In the genomic region with DNA sequence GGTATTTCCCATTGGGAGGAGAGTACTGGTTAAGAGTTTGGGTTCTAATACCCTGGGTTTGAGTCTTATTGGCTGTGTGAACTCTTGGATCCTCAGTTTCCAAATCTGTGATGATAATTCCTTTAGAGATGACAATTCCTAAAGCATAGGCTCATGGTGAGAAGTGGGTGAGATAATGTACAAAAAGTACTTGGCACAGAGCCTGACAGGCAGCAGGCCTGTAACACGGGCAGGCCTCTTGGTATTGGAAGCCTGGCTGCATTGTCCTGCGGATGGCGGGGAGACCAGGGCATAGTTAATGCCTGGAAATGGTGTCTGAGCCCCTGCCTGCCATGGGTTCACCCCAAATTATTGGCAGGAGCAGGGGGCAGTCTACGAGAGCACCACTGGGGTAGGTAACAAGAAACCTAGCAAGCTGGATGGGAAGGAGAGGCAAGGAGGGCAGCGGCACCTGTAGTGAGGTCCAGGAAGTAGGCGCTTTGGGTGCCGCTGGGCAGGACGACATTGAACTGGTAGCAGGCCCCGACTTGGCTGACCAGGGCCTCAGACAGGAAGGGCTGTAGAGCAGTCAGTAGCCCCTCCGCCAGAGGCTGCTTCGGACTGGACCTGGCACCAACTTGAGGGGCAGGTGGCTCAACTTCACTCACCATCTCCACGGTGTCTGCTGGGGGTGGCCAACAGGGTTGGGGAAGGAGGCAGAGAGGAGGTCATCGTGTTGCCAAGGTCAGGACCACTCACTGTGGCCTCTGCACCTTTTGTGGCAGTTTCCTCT, we compare ENCODE assay signal across 12 cellular contexts. TPM values are rescaled to one million over a fixed set of nuclear protein-coding genes. Genes with fewer than 3 reads are reported as not detected.
DNase-seq lines count a peak whose midpoint lies in the region; FAIRE-seq and TF ChIP-seq lines count a peak whose summit lies in the region.
"Had no signal": no experiment of that assay in that cellular context is flagged by ENCODE, and none has a peak within 500 bp of the region (broad histone marks: within the 10 kb centered on the region; RNA-seq: fewer than 3 reads in every experiment).

No MANE protein-coding gene starts in this region.

- H3K9ac ChIP-seq in KMS-11 (peak overlapping the region; percentile 25; the same call in 1 of the 2 replicates), H1 (replicated peaks in 1 of 4; ENCODE audit: extremely low read depth in 1 of 4, low read depth in 3 of 4, low read length in 3 of 4) (no peak overlapping the region), trophoblast cell (ENCODE audit: low read length) (no peak overlapping the region)

- H3K4me1 ChIP-seq in ACC112 (ENCODE audit: control insufficient read depth, insufficient read depth, low read length, unreplicated experiment) (peaks cover 90% of the 10 kb centered on the region), KMS-11 (ENCODE audit: low read depth, poor library complexity, severe bottlenecking) (peaks cover 78% of the 10 kb centered on the region), H1 (replicated peaks in 1 of 4; ENCODE audit: control insufficient read depth in 3 of 4, insufficient read depth in 4 of 4, low read length in 3 of 4) (no peaks in the 10 kb centered on the region; a peak in 1 of 7 replicates), trophoblast cell (ENCODE audit: control insufficient read depth in 1 of 2, insufficient read depth in 2 of 2, low read length in 2 of 2) (no peaks in the 10 kb centered on the region)

- H2AK5ac ChIP-seq in H1 (ENCODE audit: low read depth, low read length): no peak overlapping the region
- H2AK5ac ChIP-seq in trophoblast cell (ENCODE audit: low read length): no peak overlapping the region

- no peak for TF ChIP-seq RAD21 in H1 (IDR thresholded peaks at IDR 0.05 in 1 of 2, conservative IDR thresholded peaks at IDR 0.05 in 1 of 2; ENCODE audit: low read depth in 2 of 2, low read length in 2 of 2)

- no peak overlapping the region for H2BK15ac ChIP-seq in H1 (ENCODE audit: low read length)

- no peaks in the 10 kb centered on the region for H3K9me3 ChIP-seq in H1 (ENCODE audit: insufficient read depth in 2 of 2, low read depth in 1 of 2, low read length in 1 of 2)
- H3K9me3 ChIP-seq in trophoblast cell (ENCODE audit: insufficient read depth, low read depth, low read length): no peaks in the 10 kb centered on the region

- H3K18ac ChIP-seq in H1 (ENCODE audit: extremely low read depth, low read length) (no peak overlapping the region), trophoblast cell (ENCODE audit: low read length) (no peak overlapping the region)

- POLR2A ChIA-PET in H1 (lab: Charles Lee; ENCODE audit: partially characterized antibody): no interaction called here

- TF ChIP-seq CTCF in KMS-11 (conservative IDR thresholded peaks at IDR 0.05; ENCODE audit: low read depth, low read length) (no peak), H1 (IDR thresholded peaks at IDR 0.05; ENCODE audit: control extremely low read depth in 1 of 3, insufficient read depth in 1 of 3, low read depth in 1 of 3, low read length in 3 of 3) (no peak)

- CTCF ChIA-PET in H1 (lab: Charles Lee; ENCODE audit: partially characterized antibody): interaction anchor here (1.5 to 11.4 kb wide), 4 partner anchors 10 to 55 kb away, joined by 3 to 167 read pairs (median 39); partner anchors contain the start of gene PML

- H4K20me1 ChIP-seq in KMS-11 (ENCODE audit: insufficient read depth) (no peaks in the 10 kb centered on the region), H1 (replicated peaks in 1 of 2; ENCODE audit: control insufficient read depth in 1 of 2, insufficient read depth in 2 of 2, low read length in 2 of 2) (no peaks in the 10 kb centered on the region)

- H2BK5ac ChIP-seq in H1 (ENCODE audit: low read depth, low read length): no peak overlapping the region
- H2BK5ac ChIP-seq in trophoblast cell (ENCODE audit: low read depth, low read length, poor library complexity): no peak overlapping the region

- H2AFZ ChIP-seq in ACC112 (ENCODE audit: low read length, unreplicated experiment) (no peak overlapping the region), KMS-11 (ENCODE audit: low read depth) (no peak overlapping the region), H1 (ENCODE audit: low read length) (no peak overlapping the region), trophoblast cell (ENCODE audit: insufficient read depth, low read length, poor library complexity) (peak overlapping the region; percentile 52)

- H3K4me2 ChIP-seq in KMS-11 (peak overlapping the region; percentile 88), H1 (ENCODE audit: insufficient read depth in 1 of 2, low read depth in 2 of 2, low read length in 2 of 2) (no peak overlapping the region), trophoblast cell (ENCODE audit: low read length) (no peak overlapping the region)

- H3K4ac ChIP-seq in H1 (replicated peaks; ENCODE audit: insufficient read length, low read depth, low read length) (no peak overlapping the region), trophoblast cell (ENCODE audit: low read depth, low read length) (no peak overlapping the region)

- no peak overlapping the region for H2BK20ac ChIP-seq in H1 (ENCODE audit: low read length)

- H3K27me3 ChIP-seq in ACC112 (ENCODE audit: insufficient read depth, low read length) (no peaks in the 10 kb centered on the region), KMS-11 (ENCODE audit: insufficient read depth, low read depth) (no peaks in the 10 kb centered on the region), H1 (replicated peaks in 1 of 4; ENCODE audit: control insufficient read depth in 3 of 4, extremely low read depth in 1 of 4, insufficient read depth in 3 of 4, low read length in 3 of 4) (peaks cover 0 to 2% (median 0%) of the 10 kb centered on the region in 4 experiments; a peak in 1 of 7 replicates), trophoblast cell (ENCODE audit: insufficient read depth, low read length) (no peaks in the 10 kb centered on the region)
- H3K27me3 ChIP-seq: dorsolateral prefrontal cortex had no signal

- H3K4me3 ChIP-seq in ACC112 (ENCODE audit: low read depth, low read length) (no peak overlapping the region), KMS-11 (IDR thresholded peaks at IDR 0.05; ENCODE audit: insufficient read depth, low read depth, low read length) (no peak overlapping the region), H1 (ENCODE audit: extremely low read depth in 1 of 4, insufficient read depth in 2 of 4, low read depth in 3 of 4, low read length in 4 of 4) (no peak overlapping the region), trophoblast cell (ENCODE audit: low read depth, low read length) (peak overlapping the region; percentile 23)
- H3K4me3 ChIP-seq: dorsolateral prefrontal cortex had no signal

- H3K79me1 ChIP-seq in H1 (ENCODE audit: low read depth, low read length): no peaks in the 10 kb centered on the region
- no peaks in the 10 kb centered on the region for H3K79me1 ChIP-seq in trophoblast cell (ENCODE audit: low read length)

- H3K27ac ChIP-seq in ACC112 (ENCODE audit: low read depth, low read length) (peak overlapping the region; percentile 98), KMS-11 (peak overlapping the region; percentile 83), H1 (ENCODE audit: low read depth, low read length) (no peak overlapping the region), trophoblast cell (ENCODE audit: low read depth, low read length) (no peak overlapping the region)

- DNase-seq in H1 (ENCODE audit: low read depth in 1 of 2, low spot score in 2 of 2) (no peak), trophoblast cell (no peak), superior temporal gyrus (ENCODE audit: extremely low spot score) (no peak), NCI-H69 (lab: John Stamatoyannopoulos, UW) (no peak), posterior cingulate gyrus (no peak), H54 (ENCODE audit: insufficient read length, low spot score) (no peak)
- DNase-seq: activated T-cell treated with anti-CD3 and anti-CD28 coated beads, Interleukin-2, amount 50 U/mL, for 4 hours; dorsolateral prefrontal cortex; NCI-H1048; T1000 had no signal

- FAIRE-seq in H1 (lab: Jason Lieb, UNC): no peak
- no peak for FAIRE-seq in H54 (lab: Jason Lieb, UNC)

- H3K36me3 ChIP-seq in ACC112 (ENCODE audit: insufficient read depth, low read length) (no peaks in the 10 kb centered on the region; the same call in 1 of the 2 replicates), KMS-11 (ENCODE audit: insufficient read depth) (no peaks in the 10 kb centered on the region), H1 (ENCODE audit: control insufficient read depth in 2 of 4, insufficient read depth in 4 of 4, low read length in 3 of 4) (no peaks in the 10 kb centered on the region), trophoblast cell (ENCODE audit: control insufficient read depth in 1 of 2, insufficient read depth in 2 of 2, low read length in 2 of 2) (peaks cover 0 to 4% of the 10 kb centered on the region in 2 experiments)

- H2BK120ac ChIP-seq in H1 (replicated peaks; ENCODE audit: low read depth, low read length) (no peak overlapping the region), trophoblast cell (ENCODE audit: insufficient read depth, low read length, poor library complexity) (no peak overlapping the region)

- no peak overlapping the region for H4K5ac ChIP-seq in H1 (ENCODE audit: insufficient read length, low read depth, low read length)

- no peaks in the 10 kb centered on the region for H3K23me2 ChIP-seq in H1 (ENCODE audit: low read depth, low read length)

- H2BK12ac ChIP-seq in H1 (ENCODE audit: low read depth, low read length): no peak overlapping the region
- H2BK12ac ChIP-seq in trophoblast cell (ENCODE audit: low read length): no peak overlapping the region

- no peak for TF ChIP-seq EP300 in H1 (IDR thresholded peaks at IDR 0.05; ENCODE audit: borderline replicate concordance in 1 of 2, low read depth in 2 of 2, low read length in 2 of 2)

- H4K8ac ChIP-seq in H1 (ENCODE audit: extremely low read depth, insufficient read depth, low read length): no peak overlapping the region
- H4K8ac ChIP-seq in trophoblast cell (ENCODE audit: low read depth, low read length): no peak overlapping the region

- H3K14ac ChIP-seq in H1 (ENCODE audit: insufficient read length) (no peak overlapping the region), trophoblast cell (ENCODE audit: low read length) (no peak overlapping the region)

- H4K91ac ChIP-seq in H1 (replicated peaks; ENCODE audit: insufficient read length, low read length): no peak overlapping the region
- no peak overlapping the region for H4K91ac ChIP-seq in trophoblast cell (ENCODE audit: low read depth, low read length)

- no peak overlapping the region for H4K12ac ChIP-seq in trophoblast cell (ENCODE audit: low read depth, low read length)

- no peak for TF ChIP-seq POLR2A in H1 (IDR thresholded peaks at IDR 0.05; ENCODE audit: control extremely low read depth in 1 of 2, low read depth in 2 of 2, low read length in 2 of 2)
- TF ChIP-seq POLR2A in H54 (IDR thresholded peaks at IDR 0.05; ENCODE audit: low read depth, low read length): no peak

- WGBS in H1 (ENCODE audit: extremely low coverage in 1 of 2, insufficient coverage in 1 of 2, insufficient read length in 1 of 2, insufficient replicate concordance in 2 of 2, low coverage in 1 of 2, low lambda C conversion rate in 2 of 2, missing lambda C conversion rate in 1 of 2), 2 experiments: 87% methylated on average over 12 of the region's 13 CpGs; no CpG with 5 or more reads in 1 of the 2 experiments
- no CpG with 5 or more reads among the region's 13 CpGs for WGBS in trophoblast cell (ENCODE audit: extremely low coverage, insufficient coverage, insufficient read length)

- H3K79me2 ChIP-seq in ACC112 (ENCODE audit: control insufficient read depth, insufficient read depth, low read length, unreplicated experiment): peaks cover 4% of the 10 kb centered on the region
- H3K79me2 ChIP-seq in KMS-11 (ENCODE audit: insufficient read depth, low read depth): no peaks in the 10 kb centered on the region
- H3K79me2 ChIP-seq in H1 (ENCODE audit: control insufficient read depth in 1 of 2, insufficient read depth in 2 of 2, low read length in 2 of 2): no peaks in the 10 kb centered on the region
- no peaks in the 10 kb centered on the region for H3K79me2 ChIP-seq in trophoblast cell (ENCODE audit: control insufficient read depth, insufficient read depth, low read length, poor library complexity)

- peak overlapping the region; percentile 42 for H3K56ac ChIP-seq in H1 (replicated peaks; ENCODE audit: insufficient read length, low read depth, low read length)

- intact Hi-C loops in posterior cingulate gyrus (cut with DNase I): no loop called here

- H3K23ac ChIP-seq in H1 (ENCODE audit: insufficient read length) (no peak overlapping the region), trophoblast cell (ENCODE audit: low read length) (no peak overlapping the region)

RNA-seq across cellular contexts. Expression of gene STOML1, which starts 7.7 kb away (rescaled TPM):
- total RNA-seq in H1 (2021; fragmentation: NEBNext Ultra II Directional; extraction: Animal tissue kit (Norgen Biotek cat#: 25700)): 2.6 and 3.8 TPM in 2 replicates
- 3.2 and 6.4 TPM in 2 replicates for polyA plus RNA-seq in H1 (2011; rRNA removed)
- polyA plus RNA-seq in H1 (2011; cell fraction: cytosol; rRNA removed): 4.6 TPM
- polyA plus RNA-seq in H1 (2011; cell fraction: nucleus; rRNA removed): 6.9 TPM
- polyA plus RNA-seq in H1 (2012, experiment 1 of 2): 2.2 to 3.0 TPM (median 2.4 TPM) in 4 replicates
- polyA plus RNA-seq in H1 (2012, experiment 2 of 2): 2.8 TPM
- polyA plus RNA-seq in H1 (2013, experiment 1 of 2): 2.8 TPM
- polyA plus RNA-seq in H1 (2013, experiment 2 of 2): 2.6 TPM
- polyA minus RNA-seq in H1 (2011; rRNA and poly(A)+ RNA removed): 2.1 and 3.2 TPM in 2 replicates
- polyA minus RNA-seq in H1 (2011; cell fraction: cytosol; rRNA and poly(A)+ RNA removed): 1.7 TPM
- 3.4 TPM for polyA minus RNA-seq in H1 (2011; cell fraction: nucleus; rRNA and poly(A)+ RNA removed)
- polyA plus RNA-seq in trophoblast cell (2013): 4.0 and 4.1 TPM in 2 replicates

RNA-seq across cellular contexts. Expression of gene PML, which starts 10.1 kb away (rescaled TPM):
- 30.3 and 31.2 TPM in 2 replicates for total RNA-seq in H1 (2021; fragmentation: NEBNext Ultra II Directional; extraction: Animal tissue kit (Norgen Biotek cat#: 25700))
- 14.9 and 30.4 TPM in 2 replicates for polyA plus RNA-seq in H1 (2011; rRNA removed)
- polyA plus RNA-seq in H1 (2011; cell fraction: cytosol; rRNA removed): 12.2 TPM
- polyA plus RNA-seq in H1 (2011; cell fraction: nucleus; rRNA removed): 26.0 TPM
- polyA plus RNA-seq in H1 (2012, experiment 1 of 2): 25.9 to 33.8 TPM (median 31.4 TPM) in 4 replicates
- polyA plus RNA-seq in H1 (2012, experiment 2 of 2): 33.5 TPM
- polyA plus RNA-seq in H1 (2013, experiment 1 of 2): 25.2 TPM
- polyA plus RNA-seq in H1 (2013, experiment 2 of 2): 25.0 TPM
- 12.2 and 13.9 TPM in 2 replicates for polyA minus RNA-seq in H1 (2011; rRNA and poly(A)+ RNA removed)
- polyA minus RNA-seq in H1 (2011; cell fraction: cytosol; rRNA and poly(A)+ RNA removed): 35.0 TPM
- 20.9 TPM for polyA minus RNA-seq in H1 (2011; cell fraction: nucleus; rRNA and poly(A)+ RNA removed)
- 18.7 and 18.8 TPM in 2 replicates for polyA plus RNA-seq in trophoblast cell (2013)

RNA-seq across cellular contexts. Expression of gene LOXL1, which starts 58.1 kb away (rescaled TPM):
- total RNA-seq in H1 (2021; fragmentation: NEBNext Ultra II Directional; extraction: Animal tissue kit (Norgen Biotek cat#: 25700)): 8.1 and 9.3 TPM in 2 replicates
- polyA plus RNA-seq in H1 (2011; rRNA removed): 14.4 and 22.7 TPM in 2 replicates
- polyA plus RNA-seq in H1 (2011; cell fraction: cytosol; rRNA removed): 13.3 TPM
- polyA plus RNA-seq in H1 (2011; cell fraction: nucleus; rRNA removed): 25.7 TPM
- polyA plus RNA-seq in H1 (2012, experiment 1 of 2): 6.5 to 22.3 TPM (median 16.9 TPM) in 4 replicates
- 32.8 TPM for polyA plus RNA-seq in H1 (2012, experiment 2 of 2)
- polyA plus RNA-seq in H1 (2013, experiment 1 of 2): 29.6 TPM
- 31.4 TPM for polyA plus RNA-seq in H1 (2013, experiment 2 of 2)
- polyA minus RNA-seq in H1 (2011; rRNA and poly(A)+ RNA removed): 11.7 and 13.9 TPM in 2 replicates
- polyA minus RNA-seq in H1 (2011; cell fraction: cytosol; rRNA and poly(A)+ RNA removed): 14.2 TPM
- polyA minus RNA-seq in H1 (2011; cell fraction: nucleus; rRNA and poly(A)+ RNA removed): 11.9 TPM
- 64.9 and 67.5 TPM in 2 replicates for polyA plus RNA-seq in trophoblast cell (2013)

Comparison
In these comparisons a context has a peak if more than half of its experiments do, and no peak if none do; other contexts are left out.
1. H3K27ac ChIP-seq: peak in ACC112 (single experiment) and KMS-11 (single experiment); none in H1 (single experiment) and trophoblast cell (single experiment).